Comparison of ENCODE assay signal across 29 cellular contexts in genomic region chr14:61540931-61541330, GRCh38.
DNase-seq lines count a peak whose midpoint lies in the region; ATAC-seq, FAIRE-seq and TF ChIP-seq lines count a peak whose summit lies in the region.
"Had no signal": no experiment of that assay in that cellular context is flagged by ENCODE, and none has a peak within 500 bp of the region (broad histone marks: within the 10 kb centered on the region; RNA-seq: fewer than 3 reads in every experiment).

No MANE protein-coding gene starts in this region.

- no peaks in the 10 kb centered on the region for H3K27me3 Mint-ChIP-seq in stimulated activated naive CD8-positive, alpha-beta T cell treated with anti-CD3 and anti-CD28 coated beads, Interleukin-15, Interleukin-2, amounts not matched to agents 100 ng/mL and 50 ng/mL, for 24 hours
- H3K27me3 Mint-ChIP-seq in activated CD8-positive, alpha-beta T cell treated with anti-CD3 and anti-CD28 coated beads for 36 hours: no peaks in the 10 kb centered on the region
- H3K27me3 Mint-ChIP-seq: stimulated activated naive B cell treated with anti-CD40 and anti-IgM and Interleukin-4, amounts not matched to agents 10 μg/mL and 1 μg/mL and 100 μg/mL, for 72 hours had no signal

- peaks cover 55 to 77% (median 59%) of the 10 kb centered on the region in 4 donors for H3K4me1 ChIP-seq in esophagus muscularis mucosa

- POLR2A ChIA-PET in activated CD8-positive, alpha-beta T cell treated with anti-CD3 and anti-CD28 coated beads for 36 hours (lab: Charles Lee): interaction anchor here (1.0 kb wide), 1 partner anchor 15 kb away, joined by 3 read pairs; no protein-coding TSS in a partner anchor

- H3K9me3 ChIP-seq in esophagus muscularis mucosa: no peaks in the 10 kb centered on the region
- H3K9me3 ChIP-seq: neutrophil, right lobe of liver, vagina had no signal

- intact Hi-C loops in activated CD8-positive, alpha-beta T cell treated with anti-CD3 and anti-CD28 coated beads for 36 hours (cut with micrococcal nuclease): no loop called here
- intact Hi-C loops in esophagus muscularis mucosa (cut with DNase I): no loop called here

- no peak overlapping the region for H3K4me3 ChIP-seq in esophagus muscularis mucosa
- H3K4me3 ChIP-seq: coronary artery, K562, right lobe of liver, vagina had no signal

- FAIRE-seq in urothelium cell line (lab: Jason Lieb, UNC): peak; percentile 93
- FAIRE-seq: G401.6, K562 had no signal

- no peak for ATAC-seq in stimulated activated naive CD8-positive, alpha-beta T cell treated with anti-CD3 and anti-CD28 coated beads, Interleukin-15, Interleukin-2, amounts not matched to agents 100 U/mL and 50 U/mL, for 24 hours
- no peak for ATAC-seq in activated CD8-positive, alpha-beta T cell treated with anti-CD3 and anti-CD28 coated beads for 36 hours
- ATAC-seq: esophagus mucosa; foreskin keratinocyte; K562; left cardiac atrium; right lobe of liver; SK-N-SH treated with all-trans-retinoic acid at 6 μM for 48 hours; stimulated activated naive B cell treated with anti-CD40 and anti-IgM and Interleukin-4, amounts not matched to agents 10 μg/mL and 1 μg/mL and 100 μg/mL, for 72 hours had no signal

- no peak for TF ChIP-seq CTCF in activated CD8-positive, alpha-beta T cell treated with anti-CD3 and anti-CD28 coated beads for 36 hours (IDR thresholded peaks at IDR 0.05)
- TF ChIP-seq CTCF in esophagus muscularis mucosa (IDR thresholded peaks at IDR 0.05): no peak

- no peaks in the 10 kb centered on the region for H3K9me3 Mint-ChIP-seq in stimulated activated naive CD8-positive, alpha-beta T cell treated with anti-CD3 and anti-CD28 coated beads, Interleukin-15, Interleukin-2, amounts not matched to agents 100 ng/mL and 50 ng/mL, for 24 hours
- no peaks in the 10 kb centered on the region for H3K9me3 Mint-ChIP-seq in activated CD8-positive, alpha-beta T cell treated with anti-CD3 and anti-CD28 coated beads for 36 hours
- H3K9me3 Mint-ChIP-seq: stimulated activated naive B cell treated with anti-CD40 and anti-IgM and Interleukin-4, amounts not matched to agents 10 μg/mL and 1 μg/mL and 100 μg/mL, for 72 hours; T-helper 2 cell treated with Interferon-gamma antibody and Interleukin-4, amounts not matched to agents 5 μg/mL and 100 μg/mL, for 36 hours had no signal

- H3K36me3 ChIP-seq in esophagus muscularis mucosa: no peaks in the 10 kb centered on the region
- H3K36me3 ChIP-seq: neutrophil, right lobe of liver, vagina had no signal

- TF ChIP-seq EP300 in esophagus muscularis mucosa (IDR thresholded peaks at IDR 0.05): no peak

- peak overlapping the region; percentile 28 for H3K27ac Mint-ChIP-seq in stimulated activated naive CD8-positive, alpha-beta T cell treated with anti-CD3 and anti-CD28 coated beads, Interleukin-15, Interleukin-2, amounts not matched to agents 100 ng/mL and 50 ng/mL, for 24 hours
- peak overlapping the region; percentile 78 for H3K27ac Mint-ChIP-seq in activated CD8-positive, alpha-beta T cell treated with anti-CD3 and anti-CD28 coated beads for 36 hours
- H3K27ac Mint-ChIP-seq: progenitor cell of endocrine pancreas; stimulated activated naive B cell treated with anti-CD40 and anti-IgM and Interleukin-4, amounts not matched to agents 10 μg/mL and 1 μg/mL and 100 μg/mL, for 72 hours; T-helper 2 cell treated with Interferon-gamma antibody and Interleukin-4, amounts not matched to agents 5 μg/mL and 100 μg/mL, for 36 hours had no signal

- H3K4me3 Mint-ChIP-seq in stimulated activated naive CD8-positive, alpha-beta T cell treated with anti-CD3 and anti-CD28 coated beads, Interleukin-15, Interleukin-2, amounts not matched to agents 100 ng/mL and 50 ng/mL, for 24 hours: no peak overlapping the region
- H3K4me3 Mint-ChIP-seq in activated CD8-positive, alpha-beta T cell treated with anti-CD3 and anti-CD28 coated beads for 36 hours: no peak overlapping the region
- H3K4me3 Mint-ChIP-seq: CD14-positive monocyte; stimulated activated naive B cell treated with anti-CD40 and anti-IgM and Interleukin-4, amounts not matched to agents 10 μg/mL and 1 μg/mL and 100 μg/mL, for 72 hours; T-helper 2 cell treated with Interferon-gamma antibody and Interleukin-4, amounts not matched to agents 5 μg/mL and 100 μg/mL, for 36 hours had no signal

- no peak for TF ChIP-seq POLR2A in esophagus muscularis mucosa (IDR thresholded peaks at IDR 0.05; ENCODE audit: low read depth)

- H3K36me3 Mint-ChIP-seq in stimulated activated naive CD8-positive, alpha-beta T cell treated with anti-CD3 and anti-CD28 coated beads, Interleukin-15, Interleukin-2, amounts not matched to agents 100 ng/mL and 50 ng/mL, for 24 hours (ENCODE audit: low read depth): peaks cover 77% of the 10 kb centered on the region
- H3K36me3 Mint-ChIP-seq in activated CD8-positive, alpha-beta T cell treated with anti-CD3 and anti-CD28 coated beads for 36 hours (ENCODE audit: low read depth): peaks cover 78% of the 10 kb centered on the region
- H3K36me3 Mint-ChIP-seq: stimulated activated naive B cell treated with anti-CD40 and anti-IgM and Interleukin-4, amounts not matched to agents 10 μg/mL and 1 μg/mL and 100 μg/mL, for 72 hours had no signal

- H3K27me3 ChIP-seq in esophagus muscularis mucosa: no peaks in the 10 kb centered on the region
- H3K27me3 ChIP-seq: foreskin keratinocyte, neutrophil, right lobe of liver, vagina had no signal

- no peak for DNase-seq in stimulated activated naive CD8-positive, alpha-beta T cell treated with anti-CD3 and anti-CD28 coated beads, Interleukin-15, Interleukin-2, amounts not matched to agents 100 U/mL and 50 U/mL, for 24 hours
- DNase-seq in activated CD8-positive, alpha-beta T cell treated with anti-CD3 and anti-CD28 coated beads for 36 hours: no peak
- DNase-seq in esophagus muscularis mucosa (ENCODE audit: extremely low spot score) (no peak), urothelium cell line (ENCODE audit: low spot score) (no peak), hypothalamus (lab: John Stamatoyannopoulos, UW) (no peak), NCI-H146 treated with DMSO at 0.1 percent for 48 hours (lab: John Stamatoyannopoulos, UW; ENCODE audit: unreplicated experiment) (no peak), DMS53 (lab: John Stamatoyannopoulos, UW) (no peak)
- DNase-seq: activated T-cell treated with anti-CD3 and anti-CD28 coated beads for 4 hours; foreskin keratinocyte; HCEC 1CT; left cardiac atrium; mammary epithelial cell; NCI-H1092 treated with DMSO at 0.1 percent for 48 hours; NCI-H2029; NCI-H524 treated with DMSO at 0.1 percent for 48 hours; right lobe of liver; stimulated activated CD4-positive, alpha-beta T cell treated with anti-CD3 and anti-CD28 coated beads, Interleukin-4, amount 100 ng/mL, for 24 hours; stimulated activated naive B cell treated with anti-CD40 and anti-IgM and Interleukin-4, amounts not matched to agents 10 μg/mL and 1 μg/mL and 100 μg/mL, for 72 hours had no signal

- 87% methylated on average over 5 of the region's 7 CpGs for WGBS in esophagus muscularis mucosa

- H3K27ac ChIP-seq in esophagus muscularis mucosa (replicated peaks in 1 of 4): peak overlapping the region in 3 of 4 donors; percentile 20 to 90 (median 22)
- H3K27ac ChIP-seq: coronary artery, foreskin keratinocyte, neutrophil, right lobe of liver, vagina had no signal

- H3K4me1 Mint-ChIP-seq in stimulated activated naive CD8-positive, alpha-beta T cell treated with anti-CD3 and anti-CD28 coated beads, Interleukin-15, Interleukin-2, amounts not matched to agents 100 ng/mL and 50 ng/mL, for 24 hours (ENCODE audit: low read depth): peaks cover 45% of the 10 kb centered on the region
- peaks cover 45% of the 10 kb centered on the region for H3K4me1 Mint-ChIP-seq in activated CD8-positive, alpha-beta T cell treated with anti-CD3 and anti-CD28 coated beads for 36 hours (ENCODE audit: low read depth)

- CTCF ChIA-PET in activated CD8-positive, alpha-beta T cell treated with anti-CD3 and anti-CD28 coated beads for 36 hours (lab: Charles Lee): no interaction called here
